In genomic region chr2:99159594-99159993, GRCh38 we compare ENCODE assay signal across 31 cellular contexts. TPM values are rescaled to one million over a fixed set of nuclear protein-coding genes. Genes with fewer than 3 reads are reported as not detected.
DNase-seq lines count a peak whose midpoint lies in the region; ATAC-seq and TF ChIP-seq lines count a peak whose summit lies in the region.
"Had no signal": no experiment of that assay in that cellular context is flagged by ENCODE, and none has a peak within 500 bp of the region (broad histone marks: within the 10 kb centered on the region; RNA-seq: fewer than 3 reads in every experiment).

No MANE protein-coding gene starts in this region.

- H3K9me3 Mint-ChIP-seq in activated T-cell treated with anti-CD3 and anti-CD28 coated beads, Interleukin-2, amount 50 U/mL, for 24 hours = no peaks in the 10 kb centered on the region
- no peaks in the 10 kb centered on the region for H3K9me3 Mint-ChIP-seq in CD8-positive, alpha-beta memory T cell
- H3K9me3 Mint-ChIP-seq in central memory CD8-positive, alpha-beta T cell = no peaks in the 10 kb centered on the region
- H3K9me3 Mint-ChIP-seq in naive thymus-derived CD8-positive, alpha-beta T cell = no peaks in the 10 kb centered on the region
- H3K9me3 Mint-ChIP-seq: activated naive CD8-positive, alpha-beta T cell treated with anti-CD3 and anti-CD28 coated beads for 36 hours had no signal

- peaks cover 74% of the 10 kb centered on the region for H3K36me3 Mint-ChIP-seq in activated T-cell treated with anti-CD3 and anti-CD28 coated beads, Interleukin-2, amount 50 U/mL, for 24 hours (ENCODE audit: low read depth)
- H3K36me3 Mint-ChIP-seq in CD8-positive, alpha-beta memory T cell = peaks cover 8 to 72% (median 15%) of the 10 kb centered on the region in 3 donors
- H3K36me3 Mint-ChIP-seq in central memory CD8-positive, alpha-beta T cell (ENCODE audit: insufficient read depth) = peaks cover 34% of the 10 kb centered on the region
- H3K36me3 Mint-ChIP-seq in naive thymus-derived CD8-positive, alpha-beta T cell = peaks cover 5 to 65% (median 10%) of the 10 kb centered on the region in 3 donors

- peaks cover 8% of the 10 kb centered on the region for H3K36me3 ChIP-seq in CD8-positive, alpha-beta memory T cell (ENCODE audit: insufficient read depth, low read length)
- no peaks in the 10 kb centered on the region for H3K36me3 ChIP-seq in mucosa of descending colon (ENCODE audit: low read depth)
- H3K36me3 ChIP-seq: colonic mucosa had no signal

- no peak overlapping the region for H3K4me3 Mint-ChIP-seq in activated T-cell treated with anti-CD3 and anti-CD28 coated beads, Interleukin-2, amount 50 U/mL, for 24 hours
- H3K4me3 Mint-ChIP-seq in CD8-positive, alpha-beta memory T cell = peak overlapping the region in 1 of 7 donors; percentile 37
- H3K4me3 Mint-ChIP-seq in central memory CD8-positive, alpha-beta T cell = no peak overlapping the region
- H3K4me3 Mint-ChIP-seq in naive thymus-derived CD8-positive, alpha-beta T cell = no peak overlapping the region
- H3K4me3 Mint-ChIP-seq: activated naive CD8-positive, alpha-beta T cell treated with anti-CD3 and anti-CD28 coated beads for 36 hours had no signal

- peaks cover 33% of the 10 kb centered on the region for H3K4me1 Mint-ChIP-seq in activated T-cell treated with anti-CD3 and anti-CD28 coated beads, Interleukin-2, amount 50 U/mL, for 24 hours (ENCODE audit: low read depth)
- H3K4me1 Mint-ChIP-seq in CD8-positive, alpha-beta memory T cell = peaks cover 34 to 43% (median 40%) of the 10 kb centered on the region in 3 donors
- peaks cover 37% of the 10 kb centered on the region for H3K4me1 Mint-ChIP-seq in central memory CD8-positive, alpha-beta T cell
- peaks cover 12 to 42% (median 24%) of the 10 kb centered on the region in 4 donors for H3K4me1 Mint-ChIP-seq in naive thymus-derived CD8-positive, alpha-beta T cell

- H3K9me3 ChIP-seq in CD8-positive, alpha-beta memory T cell (ENCODE audit: low read length) = no peaks in the 10 kb centered on the region
- no peaks in the 10 kb centered on the region for H3K9me3 ChIP-seq in mucosa of descending colon
- H3K9me3 ChIP-seq: colonic mucosa, HAP-1, left lung, right lobe of liver, spleen, stomach, vagina had no signal

- ATAC-seq in central memory CD8-positive, alpha-beta T cell (replicated peaks; ENCODE audit: extremely low read depth, poor library complexity, severe bottlenecking) = no peak
- ATAC-seq in naive thymus-derived CD8-positive, alpha-beta T cell = no peak
- no peak for ATAC-seq in mucosa of descending colon
- ATAC-seq in HG03342 (IDR thresholded peaks at IDR 0.05; ENCODE audit: unreplicated experiment) = no peak
- no peak for ATAC-seq in HG03159 (IDR thresholded peaks at IDR 0.05; ENCODE audit: unreplicated experiment)
- ATAC-seq: HepG2, left lung, right lobe of liver had no signal

- POLR2A ChIA-PET in CD8-positive, alpha-beta memory T cell (lab: Charles Lee) = no interaction called here
- POLR2A ChIA-PET in naive thymus-derived CD8-positive, alpha-beta T cell (lab: Charles Lee) = no interaction called here

- intact Hi-C loops in mucosa of descending colon (cut with DNase I, micrococcal nuclease) = no loop called here

- H3K27ac ChIP-seq in CD8-positive, alpha-beta memory T cell (ENCODE audit: low read depth, low read length) = no peak overlapping the region
- H3K27ac ChIP-seq: colonic mucosa, left lung, right lobe of liver, spleen, stomach, vagina, VCaP had no signal

- no peak overlapping the region for H3K4me3 ChIP-seq in CD8-positive, alpha-beta memory T cell (ENCODE audit: low read length)
- H3K4me3 ChIP-seq in mucosa of descending colon = no peak overlapping the region
- H3K4me3 ChIP-seq: colonic mucosa, HAP-1, left lung, right lobe of liver, spleen, stomach, vagina had no signal

- no peak for TF ChIP-seq CTCF in mucosa of descending colon (IDR thresholded peaks at IDR 0.05)

- H3K27ac Mint-ChIP-seq in activated T-cell treated with anti-CD3 and anti-CD28 coated beads, Interleukin-2, amount 50 U/mL, for 24 hours = peak overlapping the region; percentile 74
- H3K27ac Mint-ChIP-seq in CD8-positive, alpha-beta memory T cell = peak overlapping the region in 6 of 8 donors; percentile 47 to 85 (median 67)
- peak overlapping the region; percentile 66 for H3K27ac Mint-ChIP-seq in central memory CD8-positive, alpha-beta T cell (ENCODE audit: low read depth)
- peak overlapping the region in 6 of 10 donors; percentile 42 to 78 (median 60) for H3K27ac Mint-ChIP-seq in naive thymus-derived CD8-positive, alpha-beta T cell
- H3K27ac Mint-ChIP-seq: activated naive CD8-positive, alpha-beta T cell treated with anti-CD3 and anti-CD28 coated beads for 36 hours; progenitor cell of endocrine pancreas had no signal

- no peak for DNase-seq in activated T-cell treated with anti-CD3 and anti-CD28 coated beads, Interleukin-2, amount 50 U/mL, for 24 hours
- DNase-seq in activated T-cell treated with anti-CD3 and anti-CD28 coated beads, Interleukin-2, amount 50 U/mL, for 1 hour = no peak
- DNase-seq in CD8-positive, alpha-beta memory T cell = no peak
- no peak for DNase-seq in central memory CD8-positive, alpha-beta T cell (ENCODE audit: low spot score in 2 of 2)
- DNase-seq in naive thymus-derived CD8-positive, alpha-beta T cell = no peak
- no peak for DNase-seq in mucosa of descending colon
- DNase-seq: activated CD4-positive, alpha-beta T cell treated with anti-CD3 and anti-CD28 coated beads for 48 hours; activated naive CD8-positive, alpha-beta T cell treated with anti-CD3 and anti-CD28 coated beads for 36 hours; aorta; colonic mucosa; DMS53; effector CD4-positive, alpha-beta T cell; Kasumi-1; left lung; mesenchymal stem cell; NCI-H146; NCI-H446 treated with DMSO at 0.1 percent for 48 hours; NCI-H774; nucleus accumbens; right lobe of liver; spleen; stimulated activated CD4-positive, alpha-beta T cell treated with anti-CD3 and anti-CD28 coated beads, Interleukin-2, amount 100 ng/mL, for 24 hours; stomach; T-helper 9 cell had no signal

- H3K4me1 ChIP-seq in CD8-positive, alpha-beta memory T cell (ENCODE audit: insufficient read depth, low read length) = peaks cover 12% of the 10 kb centered on the region
- peaks cover 8% of the 10 kb centered on the region for H3K4me1 ChIP-seq in mucosa of descending colon (ENCODE audit: low read depth)
- H3K4me1 ChIP-seq: colonic mucosa, HAP-1 had no signal

- no peaks in the 10 kb centered on the region for H3K27me3 Mint-ChIP-seq in activated T-cell treated with anti-CD3 and anti-CD28 coated beads, Interleukin-2, amount 50 U/mL, for 24 hours
- H3K27me3 Mint-ChIP-seq in CD8-positive, alpha-beta memory T cell = no peaks in the 10 kb centered on the region
- no peaks in the 10 kb centered on the region for H3K27me3 Mint-ChIP-seq in central memory CD8-positive, alpha-beta T cell
- no peaks in the 10 kb centered on the region for H3K27me3 Mint-ChIP-seq in naive thymus-derived CD8-positive, alpha-beta T cell
- H3K27me3 Mint-ChIP-seq: activated naive CD8-positive, alpha-beta T cell treated with anti-CD3 and anti-CD28 coated beads for 36 hours; progenitor cell of endocrine pancreas had no signal

- no peaks in the 10 kb centered on the region for H3K27me3 ChIP-seq in CD8-positive, alpha-beta memory T cell (ENCODE audit: insufficient read depth, low read length, poor library complexity, severe bottlenecking)
- H3K27me3 ChIP-seq: colonic mucosa, left lung, right lobe of liver, spleen, stomach, vagina had no signal

- CTCF ChIA-PET in CD8-positive, alpha-beta memory T cell (lab: Charles Lee) = interaction anchor here (1.2 kb wide), 1 partner anchor 9 kb away, joined by 4 read pairs; no protein-coding TSS in a partner anchor

RNA-seq across cellular contexts. Expression of gene LIPT1, which starts 4.8 kb away (rescaled TPM):
- total RNA-seq in CD8-positive, alpha-beta memory T cell = 1 to 10 TPM; 4.9 to 5.5 TPM
- 21.9 TPM for polyA plus RNA-seq in CD8-positive, alpha-beta memory T cell
- total RNA-seq in naive thymus-derived CD8-positive, alpha-beta T cell = 10 to 100 TPM; 24.7 to 26.2 TPM
- 10 to 100 TPM; 19.0 to 26.9 (median 22.0) TPM for polyA plus RNA-seq in naive thymus-derived CD8-positive, alpha-beta T cell
- 1 to 10 TPM; 7.0 to 8.4 (median 7.0) TPM for total RNA-seq in mucosa of descending colon

RNA-seq across cellular contexts. Expression of gene TSGA10, which starts 4.9 kb away (rescaled TPM):
- total RNA-seq in CD8-positive, alpha-beta memory T cell = 1 to 10 TPM; 6.4 to 6.7 TPM
- 16.8 TPM for polyA plus RNA-seq in CD8-positive, alpha-beta memory T cell
- total RNA-seq in naive thymus-derived CD8-positive, alpha-beta T cell = 10 to 100 TPM; 23.8 to 32.1 TPM
- 10 to 100 TPM; 22.5 to 26.4 (median 24.1) TPM for polyA plus RNA-seq in naive thymus-derived CD8-positive, alpha-beta T cell
- total RNA-seq in mucosa of descending colon = 1 to 10 TPM; 6.6 to 8.8 (median 7.8) TPM

RNA-seq across cellular contexts. Expression of gene C2orf15, which starts 18.1 kb away (rescaled TPM):
- total RNA-seq in CD8-positive, alpha-beta memory T cell = under 1 TPM; 0.86 to 0.92 TPM
- 4.7 TPM for polyA plus RNA-seq in CD8-positive, alpha-beta memory T cell
- total RNA-seq in naive thymus-derived CD8-positive, alpha-beta T cell = 1 to 10 TPM; 3.9 to 5.7 TPM
- 1 to 10 TPM; 6.1 to 6.8 (median 6.7) TPM for polyA plus RNA-seq in naive thymus-derived CD8-positive, alpha-beta T cell
- 1 to 10 TPM; 1.3 to 3.6 (median 3.5) TPM for total RNA-seq in mucosa of descending colon
- total RNA-seq: vagina had no signal

RNA-seq across cellular contexts. Expression of gene MITD1, which starts 21.3 kb away (rescaled TPM):
- 10 to 100 TPM; 55.4 to 58.7 TPM for total RNA-seq in CD8-positive, alpha-beta memory T cell
- polyA plus RNA-seq in CD8-positive, alpha-beta memory T cell = 43.1 TPM
- 10 to 100 TPM; 63.4 to 66.5 TPM for total RNA-seq in naive thymus-derived CD8-positive, alpha-beta T cell
- polyA plus RNA-seq in naive thymus-derived CD8-positive, alpha-beta T cell = 10 to 100 TPM; 40.4 to 49.0 (median 43.8) TPM
- 10 to 100 TPM; 21.7 to 24.3 (median 22.0) TPM for total RNA-seq in mucosa of descending colon

RNA-seq across cellular contexts. Expression of gene MRPL30, which starts 21.4 kb away (rescaled TPM):
- 10 to 100 TPM; 28.8 to 29.8 TPM for total RNA-seq in CD8-positive, alpha-beta memory T cell
- polyA plus RNA-seq in CD8-positive, alpha-beta memory T cell = 22.8 TPM
- total RNA-seq in naive thymus-derived CD8-positive, alpha-beta T cell = 10 to 100 TPM; 20.7 to 21.2 TPM
- polyA plus RNA-seq in naive thymus-derived CD8-positive, alpha-beta T cell = 10 to 100 TPM; 19.1 to 23.5 (median 20.4) TPM
- total RNA-seq in mucosa of descending colon = 10 to 100 TPM; 22.5 to 23.2 (median 23.0) TPM
